9 cellular contexts compared by ENCODE assay signal in the genomic region with DNA sequence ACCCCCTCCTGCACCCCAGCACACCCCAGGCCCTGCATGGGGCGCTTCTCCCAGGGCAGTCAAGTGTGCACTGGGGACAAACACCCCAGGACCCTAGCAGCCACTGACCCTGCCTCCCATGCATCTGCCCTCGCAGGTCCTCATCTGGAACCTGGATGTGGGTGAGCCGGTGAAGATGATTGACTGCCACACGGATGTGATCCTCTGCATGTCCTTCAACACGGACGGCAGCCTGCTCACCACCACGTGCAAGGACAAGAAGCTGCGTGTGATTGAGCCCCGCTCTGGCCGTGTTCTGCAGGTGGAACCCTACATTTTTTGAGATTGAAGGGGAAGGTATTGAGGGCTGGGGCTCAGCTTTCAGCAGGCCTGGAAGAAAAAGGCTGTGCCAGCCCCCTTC.
"Had no signal": no experiment of that assay in that cellular context is flagged by ENCODE, and none has a peak within 500 bp of the region (broad histone marks: within the 10 kb centered on the region; RNA-seq: fewer than 3 reads in every experiment).

No MANE protein-coding gene starts in this region.

- H3K9ac ChIP-seq: GM23248 had no signal

- H3K27ac ChIP-seq: GM23248 had no signal

- H3K36me3 ChIP-seq: HAP-1 had no signal

- DNase-seq: GM23248, GOT3, H7, H9, HCEC 1CT, HFFc6 had no signal

- ATAC-seq: GM23338, HCT116 had no signal

- H3K4me3 ChIP-seq: GM23248, GM23338, HAP-1 had no signal

- H3K4me1 ChIP-seq: HAP-1 had no signal

- H3K4me2 ChIP-seq: GM23338 had no signal

- H3K9me3 ChIP-seq: HAP-1 had no signal

- H2AFZ ChIP-seq: GM23248, GM23338 had no signal
